ENCODE assay signal across 27 cellular contexts in genomic region chr22:44163536-44163935, GRCh38. TPM values are rescaled to one million over a fixed set of nuclear protein-coding genes. Genes with fewer than 3 reads are reported as not detected.
DNase-seq lines count a peak whose midpoint lies in the region; ATAC-seq, FAIRE-seq and TF ChIP-seq lines count a peak whose summit lies in the region.
"Had no signal": no experiment of that assay in that cellular context is flagged by ENCODE, and none has a peak within 500 bp of the region (broad histone marks: within the 10 kb centered on the region; RNA-seq: fewer than 3 reads in every experiment).

No MANE protein-coding gene starts in this region.

- H4K20me1 ChIP-seq in H1 (replicated peaks in 1 of 2; ENCODE audit: control insufficient read depth in 1 of 2, insufficient read depth in 2 of 2, low read length in 2 of 2), result no peaks in the 10 kb centered on the region
- H4K20me1 ChIP-seq: BLaER1 had no signal

- no peak for TF ChIP-seq RAD21 in H1 (IDR thresholded peaks at IDR 0.05 in 1 of 2, conservative IDR thresholded peaks at IDR 0.05 in 1 of 2; ENCODE audit: low read depth in 2 of 2, low read length in 2 of 2)

- no peak overlapping the region for H3K27ac ChIP-seq in left ventricle myocardium inferior (replicated peaks)
- no peak overlapping the region for H3K27ac ChIP-seq in heart right ventricle
- H3K27ac ChIP-seq in H1 (ENCODE audit: low read depth, low read length), result no peak overlapping the region
- H3K27ac ChIP-seq in neuronal stem cell (replicated peaks; ENCODE audit: low read length), result no peak overlapping the region
- H3K27ac ChIP-seq: BLaER1 had no signal

- no peak overlapping the region for H3K14ac ChIP-seq in H1 (ENCODE audit: insufficient read length)
- peak overlapping the region; percentile 92 for H3K14ac ChIP-seq in neuronal stem cell (ENCODE audit: low read length)

- no peak overlapping the region for H2BK15ac ChIP-seq in H1 (ENCODE audit: low read length)
- peak overlapping the region; percentile 53 for H2BK15ac ChIP-seq in neuronal stem cell (ENCODE audit: low read length)

- DNase-seq in left ventricle myocardium inferior (peak; percentile 7), heart right ventricle (no peak), H1 (ENCODE audit: low read depth in 1 of 2, low spot score in 2 of 2) (no peak), neuronal stem cell (ENCODE audit: low spot score) (no peak), SIG-M5 treated with dmso at 0.1 percent for 504 hours (lab: John Stamatoyannopoulos, UW; ENCODE audit: unreplicated experiment) (no peak), endothelial cell (ENCODE audit: low spot score) (no peak)
- DNase-seq: 8988T; ACHN; BE2C; C1 segment of cervical spinal cord; CD4-positive, alpha-beta memory T cell; CD4-positive, CD25-positive, alpha-beta regulatory T cell; CD8-positive, alpha-beta memory T cell; COR-L47; DMS 273 treated with DMSO at 0.1 percent for 48 hours; DMS153; DMS79; DND-41; EL; GDM1 had no signal

- no peak overlapping the region for H2BK20ac ChIP-seq in H1 (ENCODE audit: low read length)

- H3K18ac ChIP-seq in H1 (ENCODE audit: extremely low read depth, low read length) (0 out of 2 replicates have a peak overlapping the region, but pooled peaks have one; percentile 32), neuronal stem cell (ENCODE audit: low read length) (peak overlapping the region; percentile 69)

- ATAC-seq in heart right ventricle, result no peak
- ATAC-seq: GM12878 had no signal

- H3K4me1 ChIP-seq in left ventricle myocardium inferior, result peaks cover 4% of the 10 kb centered on the region
- peaks cover 0 to 7% (median 0%) of the 10 kb centered on the region in 9 donors for H3K4me1 ChIP-seq in heart right ventricle
- peaks cover 0 to 10% (median 3%) of the 10 kb centered on the region in 4 experiments; a peak in 4 of 7 replicates for H3K4me1 ChIP-seq in H1 (replicated peaks in 1 of 4; ENCODE audit: control insufficient read depth in 3 of 4, insufficient read depth in 4 of 4, low read length in 3 of 4)
- peaks cover 13 to 22% of the 10 kb centered on the region in 2 donors for H3K4me1 ChIP-seq in neuronal stem cell (ENCODE audit: control insufficient read depth in 2 of 2, insufficient read depth in 1 of 2, low read depth in 1 of 2, low read length in 2 of 2)
- H3K4me1 ChIP-seq: BE2C had no signal

- peaks cover 4% of the 10 kb centered on the region for H3K27me3 Mint-ChIP-seq in endothelial cell (ENCODE audit: unreplicated experiment)
- H3K27me3 Mint-ChIP-seq: CD4-positive, alpha-beta memory T cell; CD4-positive, CD25-positive, alpha-beta regulatory T cell had no signal

- H2BK120ac ChIP-seq in H1 (replicated peaks; ENCODE audit: low read depth, low read length) (no peak overlapping the region), neuronal stem cell (ENCODE audit: low read depth, low read length) (peak overlapping the region; percentile 73)

- no peak overlapping the region for H4K91ac ChIP-seq in H1 (replicated peaks; ENCODE audit: insufficient read length, low read length)
- no peak overlapping the region for H4K91ac ChIP-seq in neuronal stem cell (ENCODE audit: low read depth, low read length, poor library complexity)

- POLR2A ChIA-PET in H1 (lab: Charles Lee; ENCODE audit: partially characterized antibody), result interaction anchor here (0.8 to 1.3 kb wide), 2 partner anchors 9 to 10 kb away, joined by 3 to 5 read pairs; no protein-coding TSS in a partner anchor

- H3K36me3 Mint-ChIP-seq in endothelial cell (ENCODE audit: low read depth, unreplicated experiment), result peaks cover 11% of the 10 kb centered on the region
- H3K36me3 Mint-ChIP-seq: CD4-positive, CD25-positive, alpha-beta regulatory T cell had no signal

- intact Hi-C loops in left ventricle myocardium inferior (cut with micrococcal nuclease) (no loop called here), heart right ventricle (cut with DNase I) (no loop called here)

- no peaks in the 10 kb centered on the region for H3K9me3 ChIP-seq in left ventricle myocardium inferior (replicated peaks)
- no peaks in the 10 kb centered on the region for H3K9me3 ChIP-seq in heart right ventricle
- no peaks in the 10 kb centered on the region for H3K9me3 ChIP-seq in H1 (ENCODE audit: insufficient read depth in 2 of 2, low read depth in 1 of 2, low read length in 1 of 2)
- no peaks in the 10 kb centered on the region for H3K9me3 ChIP-seq in neuronal stem cell (replicated peaks in 1 of 2; ENCODE audit: control insufficient read depth in 2 of 2, insufficient read depth in 1 of 2, low read depth in 1 of 2, low read length in 2 of 2)
- H3K9me3 ChIP-seq: BE2C, BLaER1 had no signal

- no peak overlapping the region for H3K23ac ChIP-seq in H1 (ENCODE audit: insufficient read length)
- no peak overlapping the region for H3K23ac ChIP-seq in neuronal stem cell (ENCODE audit: low read depth, low read length, poor library complexity)

- CTCF ChIA-PET in H1 (lab: Charles Lee; ENCODE audit: partially characterized antibody), result interaction anchor here (0.6 to 1.6 kb wide), 4 partner anchors 17 to 255 kb away, joined by 3 to 4 read pairs (median 3); partner anchors contain the start of gene PARVG

- H3K36me3 ChIP-seq in left ventricle myocardium inferior (peaks cover 89% of the 10 kb centered on the region), heart right ventricle (peaks cover 0 to 76% (median 0%) of the 10 kb centered on the region in 9 donors), H1 (ENCODE audit: control insufficient read depth in 2 of 4, insufficient read depth in 4 of 4, low read length in 3 of 4) (no peaks in the 10 kb centered on the region), neuronal stem cell (replicated peaks in 1 of 2; ENCODE audit: control insufficient read depth in 2 of 2, insufficient read depth in 2 of 2, low read length in 2 of 2) (no peaks in the 10 kb centered on the region)
- H3K36me3 ChIP-seq: BE2C, BLaER1 had no signal

- no peak overlapping the region for H3K27ac Mint-ChIP-seq in endothelial cell (ENCODE audit: unreplicated experiment)
- H3K27ac Mint-ChIP-seq: CD14-positive monocyte; CD4-positive, alpha-beta memory T cell; CD4-positive, CD25-positive, alpha-beta regulatory T cell; CD8-positive, alpha-beta memory T cell had no signal

- 91 to 92% methylated on average over 18 of the region's 18 CpGs for whole genome bisulfite sequencing in heart right ventricle, 2 donors
- WGBS in H1 (ENCODE audit: extremely low coverage in 1 of 2, insufficient coverage in 1 of 2, insufficient read length in 1 of 2, insufficient replicate concordance in 2 of 2, low coverage in 1 of 2, low lambda C conversion rate in 2 of 2, missing lambda C conversion rate in 1 of 2), 2 experiments, result 87% methylated on average over 15 of the region's 18 CpGs; no CpG with 5 or more reads in 1 of the 2 experiments
- no CpG with 5 or more reads among the region's 18 CpGs for WGBS in neuronal stem cell (ENCODE audit: extremely low coverage in 2 of 2, insufficient read length in 2 of 2, insufficient replicate concordance in 1 of 2), 2 donors

- TF ChIP-seq POLR2A in H1 (IDR thresholded peaks at IDR 0.05; ENCODE audit: control extremely low read depth in 1 of 2, low read depth in 2 of 2, low read length in 2 of 2), result no peak

- no peak overlapping the region for H3K4me3 Mint-ChIP-seq in endothelial cell (ENCODE audit: unreplicated experiment)
- H3K4me3 Mint-ChIP-seq: CD14-positive monocyte; CD4-positive, alpha-beta memory T cell; CD4-positive, CD25-positive, alpha-beta regulatory T cell; CD8-positive, alpha-beta memory T cell had no signal

- no peak overlapping the region for H2AFZ ChIP-seq in H1 (ENCODE audit: low read length)
- H2AFZ ChIP-seq in neuronal stem cell (ENCODE audit: low read length), result no peak overlapping the region

- H4K8ac ChIP-seq in H1 (ENCODE audit: extremely low read depth, insufficient read depth, low read length), result no peak overlapping the region
- no peak overlapping the region for H4K8ac ChIP-seq in neuronal stem cell (ENCODE audit: low read depth, low read length)

- no peaks in the 10 kb centered on the region for H3K27me3 ChIP-seq in left ventricle myocardium inferior (ENCODE audit: low read depth)
- H3K27me3 ChIP-seq in heart right ventricle, result no peaks in the 10 kb centered on the region
- H3K27me3 ChIP-seq in H1 (replicated peaks in 1 of 4; ENCODE audit: control insufficient read depth in 3 of 4, extremely low read depth in 1 of 4, insufficient read depth in 3 of 4, low read length in 3 of 4), result no peaks in the 10 kb centered on the region
- peaks cover 0 to 7% (median 0%) of the 10 kb centered on the region in 3 experiments for H3K27me3 ChIP-seq in neuronal stem cell (ENCODE audit: control insufficient read depth in 3 of 3, insufficient read depth in 3 of 3, low read depth in 1 of 3, low read length in 3 of 3)
- H3K27me3 ChIP-seq: BE2C had no signal

- TF ChIP-seq CTCF in left ventricle myocardium inferior (IDR thresholded peaks at IDR 0.05; ENCODE audit: borderline replicate concordance) (no peak), heart right ventricle (IDR thresholded peaks at IDR 0.05) (no peak), H1 (IDR thresholded peaks at IDR 0.05; ENCODE audit: control extremely low read depth in 1 of 3, insufficient read depth in 1 of 3, low read depth in 1 of 3, low read length in 3 of 3) (no peak), endothelial cell (IDR thresholded peaks at IDR 0.05; ENCODE audit: unreplicated experiment) (no peak)

- H2BK5ac ChIP-seq in H1 (ENCODE audit: low read depth, low read length), result peak overlapping the region; percentile 52; the same call in 1 of the 2 replicates
- H2BK5ac ChIP-seq in neuronal stem cell (ENCODE audit: low read length), result no peak overlapping the region

- no peaks in the 10 kb centered on the region for H3K23me2 ChIP-seq in H1 (ENCODE audit: low read depth, low read length)

- H2AK5ac ChIP-seq in H1 (ENCODE audit: low read depth, low read length) (peak overlapping the region; percentile 86; the same call in 1 of the 2 replicates), neuronal stem cell (ENCODE audit: low read depth, low read length) (peak overlapping the region; percentile 56)

- H3K4me3 ChIP-seq in left ventricle myocardium inferior (no peak overlapping the region), heart right ventricle (no peak overlapping the region), H1 (ENCODE audit: extremely low read depth in 1 of 4, insufficient read depth in 2 of 4, low read depth in 3 of 4, low read length in 4 of 4) (no peak overlapping the region), neuronal stem cell (ENCODE audit: low read length in 2 of 2) (no peak overlapping the region)
- H3K4me3 ChIP-seq: BLaER1, GM12878 had no signal

- H3K56ac ChIP-seq in H1 (replicated peaks; ENCODE audit: insufficient read length, low read depth, low read length), result no peak overlapping the region

- no peak for FAIRE-seq in H1 (lab: Jason Lieb, UNC)
- FAIRE-seq: A204.1, GM12878, GM12892, GM18507 had no signal

- peak overlapping the region; percentile 39; the same call in 1 of the 2 replicates for H2BK12ac ChIP-seq in H1 (ENCODE audit: low read depth, low read length)
- no peak overlapping the region for H2BK12ac ChIP-seq in neuronal stem cell (ENCODE audit: low read length)

- H3K9me3 Mint-ChIP-seq in endothelial cell (ENCODE audit: unreplicated experiment), result no peaks in the 10 kb centered on the region
- H3K9me3 Mint-ChIP-seq: CD14-positive monocyte; CD4-positive, alpha-beta memory T cell; CD4-positive, CD25-positive, alpha-beta regulatory T cell; CD8-positive, alpha-beta memory T cell had no signal

- H3K79me2 ChIP-seq in H1 (ENCODE audit: control insufficient read depth in 1 of 2, insufficient read depth in 2 of 2, low read length in 2 of 2), result no peaks in the 10 kb centered on the region

- TF ChIP-seq EP300 in H1 (IDR thresholded peaks at IDR 0.05; ENCODE audit: borderline replicate concordance in 1 of 2, low read depth in 2 of 2, low read length in 2 of 2), result no peak

- no peaks in the 10 kb centered on the region for H3K79me1 ChIP-seq in H1 (ENCODE audit: low read depth, low read length)
- no peaks in the 10 kb centered on the region for H3K79me1 ChIP-seq in neuronal stem cell (ENCODE audit: low read depth, low read length)

- H3K9ac ChIP-seq in H1 (replicated peaks in 1 of 4; ENCODE audit: extremely low read depth in 1 of 4, low read depth in 3 of 4, low read length in 3 of 4), result no peak overlapping the region
- peak overlapping the region; percentile 34 for H3K9ac ChIP-seq in neuronal stem cell (ENCODE audit: low read depth, low read length, poor library complexity)
- H3K9ac ChIP-seq: BLaER1 had no signal

- peaks cover 20% of the 10 kb centered on the region for H3K4me1 Mint-ChIP-seq in endothelial cell (ENCODE audit: unreplicated experiment)
- H3K4me1 Mint-ChIP-seq: CD4-positive, alpha-beta memory T cell; CD4-positive, CD25-positive, alpha-beta regulatory T cell; CD8-positive, alpha-beta memory T cell had no signal

- H4K5ac ChIP-seq in H1 (ENCODE audit: insufficient read length, low read depth, low read length), result peak overlapping the region; percentile 4

- H3K4ac ChIP-seq in H1 (replicated peaks; ENCODE audit: insufficient read length, low read depth, low read length), result no peak overlapping the region
- no peak overlapping the region for H3K4ac ChIP-seq in neuronal stem cell (ENCODE audit: low read length)

- H3K4me2 ChIP-seq in H1 (ENCODE audit: insufficient read depth in 1 of 2, low read depth in 2 of 2, low read length in 2 of 2) (no peak overlapping the region), neuronal stem cell (ENCODE audit: insufficient read depth, low read length, poor library complexity, severe bottlenecking) (no peak overlapping the region)
- H3K4me2 ChIP-seq: BLaER1 had no signal

RNA-seq across cellular contexts. Expression of gene PARVG, which starts 17.2 kb away (rescaled TPM):
- total RNA-seq in left ventricle myocardium inferior (2.8 TPM), heart right ventricle (10 to 100 TPM in 1 of 10 donors, 1 to 10 TPM in 8, under 1 TPM in 1; 0.90 to 16.2 (median 1.9) TPM), endothelial cell (ENCODE audit: unreplicated experiment) (0.90 TPM)
- polyA plus RNA-seq in heart right ventricle (1 to 10 TPM; 3.2 to 5.4 TPM), H1 (2011; rRNA removed) (0.80 and 1.5 TPM in 2 replicates)
- 0.37 and 0.50 TPM in 2 replicates for total RNA-seq in H1 (2021; fragmentation: NEBNext Ultra II Directional; extraction: Animal tissue kit (Norgen Biotek cat#: 25700))
- polyA plus RNA-seq in H1 (2011; cell fraction: cytosol; rRNA removed), result 1.7 TPM
- 3.1 TPM for polyA plus RNA-seq in H1 (2011; cell fraction: nucleus; rRNA removed)
- 0.17 to 0.80 TPM (median 0.41 TPM) in 4 replicates for polyA plus RNA-seq in H1 (2012, experiment 1 of 2)
- polyA plus RNA-seq in H1 (2012, experiment 2 of 2), result 0.45 TPM
- 0.95 TPM for polyA plus RNA-seq in H1 (2013, experiment 1 of 2)
- polyA plus RNA-seq in H1 (2013, experiment 2 of 2), result 0.42 TPM
- 0.60 and 0.93 TPM in 2 replicates for polyA minus RNA-seq in H1 (2011; rRNA and poly(A)+ RNA removed)
- polyA minus RNA-seq in H1 (2011; cell fraction: cytosol; rRNA and poly(A)+ RNA removed), result 0.81 TPM
- 1.5 TPM for polyA minus RNA-seq in H1 (2011; cell fraction: nucleus; rRNA and poly(A)+ RNA removed)
- polyA plus RNA-seq in neuronal stem cell (2013, experiment 1 of 2), result 0.18 TPM
- 0.06 TPM for polyA plus RNA-seq in neuronal stem cell (2013, experiment 2 of 2)
- total RNA-seq: G401 had no signal
